8 cellular contexts compared by ENCODE assay signal in the genomic region with DNA sequence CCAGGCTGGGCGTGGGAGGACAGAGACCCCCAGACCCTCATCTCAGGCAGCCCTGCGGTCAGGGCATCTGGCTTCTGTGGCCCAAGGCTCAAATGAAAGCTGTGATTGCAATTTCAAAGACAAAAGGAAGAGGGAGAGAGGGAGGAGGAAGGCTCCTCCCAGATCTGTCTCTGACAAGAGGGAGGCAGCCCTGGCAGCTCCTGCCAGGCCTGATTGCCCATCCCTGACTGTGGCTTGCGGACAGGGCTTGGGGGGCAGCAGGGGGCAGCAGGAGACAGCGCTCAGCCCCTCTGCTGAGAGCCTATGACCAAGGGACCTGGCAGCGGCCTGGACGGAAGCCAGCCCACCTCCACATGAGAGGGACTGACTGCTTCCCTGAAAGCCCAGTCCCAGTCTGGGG.
DNase-seq lines count a peak whose midpoint lies in the region; ATAC-seq, FAIRE-seq and TF ChIP-seq lines count a peak whose summit lies in the region.

No MANE protein-coding gene starts in this region.

- H3K4me3 ChIP-seq in GM06990 (replicated peaks; ENCODE audit: low read depth, low read length) (no peak overlapping the region), choroid plexus epithelial cell (ENCODE audit: low read depth, low read length) (no peak overlapping the region), ovary (no peak overlapping the region), mesenchymal stem cell (ENCODE audit: insufficient read depth in 1 of 2, low read depth in 1 of 2, low read length in 2 of 2) (no peak overlapping the region)

- H3K4me2 ChIP-seq in mesenchymal stem cell (ENCODE audit: low read length, poor library complexity, severe bottlenecking), result no peak overlapping the region

- H3K4me1 Mint-ChIP-seq in activated CD8-positive, alpha-beta memory T cell treated with anti-CD3 and anti-CD28 coated beads, Interleukin-2, amount 10 ng/mL, durations not matched to agents 7 days and 5 days, result no peaks in the 10 kb centered on the region

- no peaks in the 10 kb centered on the region for H3K79me1 ChIP-seq in mesenchymal stem cell (replicated peaks; ENCODE audit: low read length, poor library complexity, severe bottlenecking)

- FAIRE-seq in GM12892 (lab: Jason Lieb, UNC), result no peak

- no peaks in the 10 kb centered on the region for H3K9me3 ChIP-seq in ovary
- H3K9me3 ChIP-seq in mesenchymal stem cell (ENCODE audit: control insufficient read depth, low read length), result no peaks in the 10 kb centered on the region

- CTCF ChIA-PET in activated CD8-positive, alpha-beta memory T cell treated with anti-CD3 and anti-CD28 coated beads, Interleukin-2, amount 10 ng/mL, durations not matched to agents 7 days and 5 days (lab: Charles Lee), result interaction anchor here (1.9 kb wide), 1 partner anchor 481 kb away, joined by 6 read pairs; no protein-coding TSS in a partner anchor

- TF ChIP-seq POLR2A in GM12892 (IDR thresholded peaks at IDR 0.05; ENCODE audit: low read depth, low read length) (no peak), ovary (IDR thresholded peaks at IDR 0.05) (no peak)

- H2BK120ac ChIP-seq in mesenchymal stem cell (ENCODE audit: low read depth, low read length), result no peak overlapping the region

- H3K14ac ChIP-seq in mesenchymal stem cell (ENCODE audit: low read length in 2 of 2), result no peak overlapping the region

- no peaks in the 10 kb centered on the region for H3K9me3 Mint-ChIP-seq in activated CD8-positive, alpha-beta memory T cell treated with anti-CD3 and anti-CD28 coated beads, Interleukin-2, amount 10 ng/mL, durations not matched to agents 7 days and 5 days (ENCODE audit: low read depth)

- no peaks in the 10 kb centered on the region for H3K36me3 Mint-ChIP-seq in activated CD8-positive, alpha-beta memory T cell treated with anti-CD3 and anti-CD28 coated beads, Interleukin-2, amount 10 ng/mL, durations not matched to agents 7 days and 5 days

- H3K27me3 ChIP-seq in GM06990 (replicated peaks; ENCODE audit: control insufficient read depth, insufficient read depth, low read length) (no peaks in the 10 kb centered on the region), ovary (no peaks in the 10 kb centered on the region), mesenchymal stem cell (ENCODE audit: control insufficient read depth in 1 of 2, insufficient read depth in 1 of 2, low read length in 2 of 2) (peaks cover 0 to 13% of the 10 kb centered on the region in 2 experiments)

- H3K4me1 ChIP-seq in ovary (ENCODE audit: insufficient read depth), result no peaks in the 10 kb centered on the region
- no peaks in the 10 kb centered on the region for H3K4me1 ChIP-seq in mesenchymal stem cell (ENCODE audit: control insufficient read depth, insufficient read depth, low read depth, low read length)

- no peak overlapping the region for H3K27ac Mint-ChIP-seq in activated CD8-positive, alpha-beta memory T cell treated with anti-CD3 and anti-CD28 coated beads, Interleukin-2, amount 10 ng/mL, durations not matched to agents 7 days and 5 days

- H3K27ac ChIP-seq in ovary (no peak overlapping the region), mesenchymal stem cell (ENCODE audit: low read length, poor library complexity, severe bottlenecking) (no peak overlapping the region)

- TF ChIP-seq CTCF in GM06990 (IDR thresholded peaks at IDR 0.05; ENCODE audit: insufficient read depth, low read length, poor library complexity, severe bottlenecking), result peak; percentile 25
- peak; percentile 20 for TF ChIP-seq CTCF in choroid plexus epithelial cell (conservative IDR thresholded peaks at IDR 0.05; ENCODE audit: low read depth, low read length)
- TF ChIP-seq CTCF in ovary (IDR thresholded peaks at IDR 0.05), result no peak

- H2BK12ac ChIP-seq in mesenchymal stem cell (ENCODE audit: low read length in 2 of 2), result no peak overlapping the region

- no peak for TF ChIP-seq EP300 in ovary (IDR thresholded peaks at IDR 0.05)

- no peak overlapping the region for H3K23ac ChIP-seq in mesenchymal stem cell (ENCODE audit: low read length in 2 of 2)

- no peak overlapping the region for H2AFZ ChIP-seq in mesenchymal stem cell (ENCODE audit: low read depth, low read length)

- WGBS in ovary, 3 donors, result 1 to 3% (median 3%) methylated on average over 6 of the region's 6 CpGs
- WGBS in mesenchymal stem cell, result 8% methylated on average over 5 of the region's 6 CpGs

- peaks cover 4% of the 10 kb centered on the region for H3K27me3 Mint-ChIP-seq in activated CD8-positive, alpha-beta memory T cell treated with anti-CD3 and anti-CD28 coated beads, Interleukin-2, amount 10 ng/mL, durations not matched to agents 7 days and 5 days

- H2BK5ac ChIP-seq in mesenchymal stem cell (ENCODE audit: low read depth, low read length, poor library complexity, severe bottlenecking), result no peak overlapping the region

- H2BK15ac ChIP-seq in mesenchymal stem cell (ENCODE audit: low read depth, poor library complexity, severe bottlenecking), result no peak overlapping the region

- H2AK5ac ChIP-seq in mesenchymal stem cell (ENCODE audit: low read length, severe bottlenecking), result no peak overlapping the region

- no peak overlapping the region for H3K9ac ChIP-seq in mesenchymal stem cell (ENCODE audit: low read length)

- no peak overlapping the region for H3K4ac ChIP-seq in mesenchymal stem cell (ENCODE audit: low read depth in 1 of 2, low read length in 2 of 2)

- H4K8ac ChIP-seq in mesenchymal stem cell (ENCODE audit: low read length), result no peak overlapping the region

- H4K91ac ChIP-seq in mesenchymal stem cell (ENCODE audit: low read length), result no peak overlapping the region

- DNase-seq in 8988T (peak; percentile 84), GM06990 (ENCODE audit: extremely low read depth, insufficient read length) (no peak), NCI-H345 (lab: John Stamatoyannopoulos, UW) (peak; percentile 76), choroid plexus epithelial cell (ENCODE audit: low read depth) (peak; percentile 10), GM12892 (ENCODE audit: insufficient read length) (no peak), ovary (no peak), mesenchymal stem cell (no peak)
- no peak for DNase-seq in activated CD8-positive, alpha-beta memory T cell treated with anti-CD3 and anti-CD28 coated beads, Interleukin-2, amount 10 ng/mL, durations not matched to agents 7 days and 5 days

- intact Hi-C loops in ovary (cut with DNase I), result no loop called here

- ATAC-seq in activated CD8-positive, alpha-beta memory T cell treated with anti-CD3 and anti-CD28 coated beads, Interleukin-2, amount 10 ng/mL, durations not matched to agents 7 days and 5 days, result no peak

- H3K18ac ChIP-seq in mesenchymal stem cell (ENCODE audit: low read depth in 1 of 2, low read length in 2 of 2), result no peak overlapping the region

- H3K36me3 ChIP-seq in GM06990 (ENCODE audit: control insufficient read depth, insufficient read depth, low read length), result no peaks in the 10 kb centered on the region
- no peaks in the 10 kb centered on the region for H3K36me3 ChIP-seq in ovary
- H3K36me3 ChIP-seq in mesenchymal stem cell (ENCODE audit: control insufficient read depth in 1 of 2, insufficient read depth in 2 of 2, low read depth in 1 of 2, low read length in 2 of 2), result no peaks in the 10 kb centered on the region

- no peak overlapping the region for H3K4me3 Mint-ChIP-seq in activated CD8-positive, alpha-beta memory T cell treated with anti-CD3 and anti-CD28 coated beads, Interleukin-2, amount 10 ng/mL, durations not matched to agents 7 days and 5 days

Comparison
In these comparisons a context has a peak if more than half of its experiments do, and no peak if none do; other contexts are left out.
1. DNase-seq: peak in 8988T (single experiment), NCI-H345 (single experiment) and choroid plexus epithelial cell (single experiment); none in GM06990 (single experiment), GM12892 (single experiment), ovary (0 of 5), activated CD8-positive, alpha-beta memory T cell treated with anti-CD3 and anti-CD28 coated beads, Interleukin-2, amount 10 ng/mL, durations not matched to agents 7 days and 5 days (single experiment) and mesenchymal stem cell (single experiment).
2. CTCF ChIP-seq: peak in GM06990 (single experiment) and choroid plexus epithelial cell (single experiment); none in ovary (0 of 3).